In genomic region chr6:24391756-24392405, GRCh38 we compare ENCODE assay signal across 11 cellular contexts. TPM values are rescaled to one million over a fixed set of nuclear protein-coding genes. Genes with fewer than 3 reads are reported as not detected.
DNase-seq lines count a peak whose midpoint lies in the region; ATAC-seq and TF ChIP-seq lines count a peak whose summit lies in the region.
"Had no signal": no experiment of that assay in that cellular context is flagged by ENCODE, and none has a peak within 500 bp of the region (broad histone marks: within the 10 kb centered on the region; RNA-seq: fewer than 3 reads in every experiment).

No MANE protein-coding gene starts in this region.

- DNase-seq in NAMALWA (ENCODE audit: low spot score): peak; percentile 30
- DNase-seq in colonic mucosa: no peak
- no peak for DNase-seq in osteoblast (ENCODE audit: insufficient read length, low spot score, missing footprints)
- no peak for DNase-seq in ascending aorta (ENCODE audit: low spot score in 2 of 2)
- no peak for DNase-seq in mucosa of descending colon
- DNase-seq: naive B cell had no signal

- H3K79me2 ChIP-seq in osteoblast (ENCODE audit: insufficient read depth, low read length): no peaks in the 10 kb centered on the region

- no peak for TF ChIP-seq CTCF in colonic mucosa (IDR thresholded peaks at IDR 0.05)
- no peak for TF ChIP-seq CTCF in osteoblast (IDR thresholded peaks at IDR 0.05; ENCODE audit: extremely low read depth, low read depth, low read length)
- no peak for TF ChIP-seq CTCF in ascending aorta (IDR thresholded peaks at IDR 0.05)
- TF ChIP-seq CTCF in mucosa of descending colon (IDR thresholded peaks at IDR 0.05): no peak

- ATAC-seq in GM18505 (IDR thresholded peaks at IDR 0.05; ENCODE audit: unreplicated experiment) (peak; percentile 90), GM21360 (IDR thresholded peaks at IDR 0.05; ENCODE audit: unreplicated experiment) (peak; percentile 94), HG03025 (IDR thresholded peaks at IDR 0.05; ENCODE audit: low FRiP score, unreplicated experiment) (peak; percentile 78), mucosa of descending colon (no peak)

- H2AFZ ChIP-seq in osteoblast (ENCODE audit: low read length): no peak overlapping the region

- H3K4me1 ChIP-seq in colonic mucosa (no peaks in the 10 kb centered on the region), osteoblast (ENCODE audit: insufficient read depth, low read length) (peaks cover 11% of the 10 kb centered on the region), ascending aorta (no peaks in the 10 kb centered on the region), mucosa of descending colon (ENCODE audit: low read depth) (no peaks in the 10 kb centered on the region)
- H3K4me1 ChIP-seq: SJSA1 had no signal

- no peak overlapping the region for H3K9ac ChIP-seq in colonic mucosa (ENCODE audit: low read depth in 2 of 2, low read length in 2 of 2)

- H3K27me3 ChIP-seq in colonic mucosa: no peaks in the 10 kb centered on the region
- no peaks in the 10 kb centered on the region for H3K27me3 ChIP-seq in osteoblast (ENCODE audit: insufficient read depth, low read length)
- H3K27me3 ChIP-seq in ascending aorta: no peaks in the 10 kb centered on the region
- H3K27me3 ChIP-seq: SJSA1 had no signal

- H3K27ac ChIP-seq in colonic mucosa (no peak overlapping the region), osteoblast (ENCODE audit: low read depth, low read length) (no peak overlapping the region), ascending aorta (no peak overlapping the region)
- H3K27ac ChIP-seq: SJSA1, skin epidermis had no signal

- no peaks in the 10 kb centered on the region for H3K36me3 ChIP-seq in colonic mucosa
- H3K36me3 ChIP-seq in osteoblast (ENCODE audit: insufficient read depth, low read length): no peaks in the 10 kb centered on the region
- no peaks in the 10 kb centered on the region for H3K36me3 ChIP-seq in ascending aorta
- no peaks in the 10 kb centered on the region for H3K36me3 ChIP-seq in mucosa of descending colon (ENCODE audit: low read depth)
- H3K36me3 ChIP-seq: SJSA1 had no signal

- H3K9me3 ChIP-seq in colonic mucosa (no peaks in the 10 kb centered on the region), osteoblast (ENCODE audit: low read depth, low read length) (no peaks in the 10 kb centered on the region), ascending aorta (no peaks in the 10 kb centered on the region), mucosa of descending colon (no peaks in the 10 kb centered on the region)
- H3K9me3 ChIP-seq: SJSA1 had no signal

- no peak for TF ChIP-seq POLR2A in GM18505 (IDR thresholded peaks at IDR 0.05; ENCODE audit: borderline replicate concordance, extremely low read depth, insufficient read depth, insufficient read length)

- no peaks in the 10 kb centered on the region for H4K20me1 ChIP-seq in osteoblast (ENCODE audit: insufficient read depth, low read length)

- H3K4me2 ChIP-seq in osteoblast (ENCODE audit: insufficient read depth, low read length): no peak overlapping the region

- intact Hi-C loops in colonic mucosa (cut with DNase I) (loop anchor here (2.0 kb wide), 1 partner anchor 109 kb away; no protein-coding TSS in a partner anchor), ascending aorta (cut with DNase I) (no loop called here), mucosa of descending colon (cut with DNase I, micrococcal nuclease) (no loop called here)

- H3K4me3 ChIP-seq in colonic mucosa (no peak overlapping the region), osteoblast (ENCODE audit: insufficient read depth, low read length) (no peak overlapping the region), ascending aorta (no peak overlapping the region), mucosa of descending colon (no peak overlapping the region)
- H3K4me3 ChIP-seq: SJSA1, skin epidermis had no signal

RNA-seq across cellular contexts. Expression of gene MRS2, which starts 10.9 kb away (rescaled TPM):
- total RNA-seq in colonic mucosa (10 to 100 TPM; 32.6 to 35.7 TPM), osteoblast (22.7 and 23.5 TPM in 2 replicates), ascending aorta (3.2 TPM), mucosa of descending colon (10 to 100 TPM; 25.4 to 32.1 (median 28.9) TPM)

RNA-seq across cellular contexts. Expression of gene DCDC2, which starts 34.0 kb away (rescaled TPM):
- total RNA-seq in colonic mucosa (1 to 10 TPM; 3.3 to 9.4 TPM), osteoblast (under 0.01 TPM in 2 replicates), ascending aorta (not detected), mucosa of descending colon (1 to 10 TPM in 2 of 3 donors, under 1 TPM in 1; 0.44 to 3.2 (median 2.6) TPM)
